ENCODE assay signal across 22 cellular contexts in genomic region chr6:3085074-3085473, GRCh38. TPM values are rescaled to one million over a fixed set of nuclear protein-coding genes. Genes with fewer than 3 reads are reported as not detected.
DNase-seq lines count a peak whose midpoint lies in the region; ATAC-seq, FAIRE-seq and TF ChIP-seq lines count a peak whose summit lies in the region.
"Had no signal": no experiment of that assay in that cellular context is flagged by ENCODE, and none has a peak within 500 bp of the region (broad histone marks: within the 10 kb centered on the region; RNA-seq: fewer than 3 reads in every experiment).

No MANE protein-coding gene starts in this region.

- no peak overlapping the region for H3K9ac ChIP-seq in HepG2 (ENCODE audit: insufficient read depth, low read depth, low read length)
- H3K9ac ChIP-seq: BLaER1 had no signal

- no peaks in the 10 kb centered on the region for H3K9me3 ChIP-seq in HepG2 (ENCODE audit: low read length)
- H3K9me3 ChIP-seq in right lobe of liver, result no peaks in the 10 kb centered on the region
- H3K9me3 ChIP-seq: BLaER1 had no signal

- no peaks in the 10 kb centered on the region for H3K9me3 Mint-ChIP-seq in stimulated activated effector memory CD8-positive, alpha-beta T cell treated with anti-CD3 and anti-CD28 coated beads, Interleukin-12 subunit alpha, Interleukin-12 subunit beta, amount 100 ng/mL, for 72 hours
- H3K9me3 Mint-ChIP-seq: CD4-positive, CD25-positive, alpha-beta regulatory T cell; HFFc6 had no signal

- H2AFZ ChIP-seq in HepG2 (ENCODE audit: low read length), result no peak overlapping the region

- no peaks in the 10 kb centered on the region for H4K20me1 ChIP-seq in HepG2 (ENCODE audit: insufficient read depth, low read length)
- H4K20me1 ChIP-seq: BLaER1 had no signal

- no peak overlapping the region for H3K4me3 ChIP-seq in HepG2 (replicated peaks in 1 of 3; ENCODE audit: insufficient read depth in 1 of 3, low read depth in 2 of 3, low read length in 3 of 3)
- no peak overlapping the region for H3K4me3 ChIP-seq in right lobe of liver
- no peak overlapping the region for H3K4me3 ChIP-seq in dorsolateral prefrontal cortex
- H3K4me3 ChIP-seq in fibroblast of villous mesenchyme (ENCODE audit: low read depth, low read length), result no peak overlapping the region
- H3K4me3 ChIP-seq: BLaER1, HAP-1, SK-N-MC had no signal

- H3K4me3 Mint-ChIP-seq in stimulated activated effector memory CD8-positive, alpha-beta T cell treated with anti-CD3 and anti-CD28 coated beads, Interleukin-12 subunit alpha, Interleukin-12 subunit beta, amount 100 ng/mL, for 72 hours, result no peak overlapping the region
- H3K4me3 Mint-ChIP-seq: CD4-positive, CD25-positive, alpha-beta regulatory T cell; HFFc6 had no signal

- CTCF ChIA-PET in HepG2 (lab: Yijun Ruan, JAX; ENCODE audit: low intra/inter-chr PET ratio, low total read pairs), result no interaction called here

- H3K4me1 Mint-ChIP-seq in stimulated activated effector memory CD8-positive, alpha-beta T cell treated with anti-CD3 and anti-CD28 coated beads, Interleukin-12 subunit alpha, Interleukin-12 subunit beta, amount 100 ng/mL, for 72 hours, result peaks cover 12% of the 10 kb centered on the region

- no peaks in the 10 kb centered on the region for H3K4me1 ChIP-seq in HepG2 (ENCODE audit: insufficient read depth, low read length)
- H3K4me1 ChIP-seq in right lobe of liver, result no peaks in the 10 kb centered on the region
- H3K4me1 ChIP-seq: HAP-1 had no signal

- FAIRE-seq in HepG2 (lab: Jason Lieb, UNC), result no peak
- FAIRE-seq: G401.6 had no signal

- H3K36me3 ChIP-seq in HepG2 (replicated peaks in 1 of 2; ENCODE audit: control insufficient read depth in 1 of 2, insufficient read depth in 2 of 2, low read length in 2 of 2), result peaks cover 22 to 82% of the 10 kb centered on the region in 2 experiments
- H3K36me3 ChIP-seq in right lobe of liver, result peaks cover 5 to 77% (median 30%) of the 10 kb centered on the region in 4 donors

- TF ChIP-seq CTCF in HepG2 (CRISPR knock-in tag; IDR thresholded peaks at IDR 0.05) (no peak), right lobe of liver (IDR thresholded peaks at IDR 0.05) (no peak), dorsolateral prefrontal cortex (IDR thresholded peaks at IDR 0.05 in 54 of 56, conservative IDR thresholded peaks at IDR 0.05 in 2 of 56; ENCODE audit: low read depth in 1 of 56, partially characterized antibody in 56 of 56) (no peak), fibroblast of villous mesenchyme (IDR thresholded peaks at IDR 0.05; ENCODE audit: insufficient read depth, low read depth, low read length) (no peak)

- H3K27ac ChIP-seq in HepG2 (ENCODE audit: extremely low read length, insufficient read depth, low read length) (no peak overlapping the region), right lobe of liver (no peak overlapping the region), dorsolateral prefrontal cortex (peak overlapping the region in 38 of 59 donors; percentile 3 to 78 (median 44))
- H3K27ac ChIP-seq: BLaER1, SK-N-MC had no signal

- H3K27me3 ChIP-seq in HepG2 (ENCODE audit: control insufficient read depth in 1 of 2, insufficient read depth in 2 of 2, low read length in 2 of 2), result no peaks in the 10 kb centered on the region
- H3K27me3 ChIP-seq in right lobe of liver, result no peaks in the 10 kb centered on the region
- no peaks in the 10 kb centered on the region for H3K27me3 ChIP-seq in dorsolateral prefrontal cortex
- H3K27me3 ChIP-seq: BLaER1 had no signal

- TF ChIP-seq POLR2A in HepG2 (IDR thresholded peaks at IDR 0.05; ENCODE audit: insufficient read depth in 1 of 2, low read depth in 2 of 2, low read length in 2 of 2) (no peak), right lobe of liver (IDR thresholded peaks at IDR 0.05) (no peak)

- POLR2A ChIA-PET in HepG2 (lab: Yijun Ruan, JAX), result no interaction called here

- no peak overlapping the region for H3K4me2 ChIP-seq in HepG2 (ENCODE audit: low read depth, low read length)
- H3K4me2 ChIP-seq: BLaER1 had no signal

- in situ Hi-C loops in HepG2 (cut with HindIII; ENCODE audit: extremely low pct_ligation_motif_present, low pct_unique_long_range_greater_than_20kb), result no loop called here

- no peak for TF ChIP-seq RAD21 in HepG2 (CRISPR knock-in tag; IDR thresholded peaks at IDR 0.05)

- no peak for DNase-seq in HepG2 (ENCODE audit: low spot score)
- DNase-seq in right lobe of liver, result no peak
- no peak for DNase-seq in dorsolateral prefrontal cortex
- DNase-seq in fibroblast of villous mesenchyme (ENCODE audit: low read depth), result peak; percentile 38
- peak; percentile 40 for DNase-seq in superior temporal gyrus (ENCODE audit: extremely low spot score)
- no peak for DNase-seq in NCI-H1694 (lab: John Stamatoyannopoulos, UW)
- no peak for DNase-seq in stimulated activated effector memory CD8-positive, alpha-beta T cell treated with anti-CD3 and anti-CD28 coated beads, Interleukin-12 subunit alpha, Interleukin-12 subunit beta, amount 100 ng/mL, for 72 hours (ENCODE audit: low spot score in 2 of 2)
- DNase-seq: CD4-positive, CD25-positive, alpha-beta regulatory T cell; GOT3; HFFc6; KBM-7; NCI-H2029 treated with DMSO at 0.1 percent for 48 hours; NCI-H226; NCI-H510A; NCI-H69; RPMI8226; SHP77 treated with DMSO at 0.1 percent for 48 hours had no signal

- TF ChIP-seq EP300 in HepG2 (IDR thresholded peaks at IDR 0.05; ENCODE audit: low read depth in 2 of 2, low read length in 2 of 2) (no peak), HepG2 (CRISPR knock-in tag; IDR thresholded peaks at IDR 0.05; ENCODE audit: borderline replicate concordance) (no peak)

- no TSS peak for BruUV-seq in HepG2 (replicated peaks; lab: Mats Ljungman, UMichigan)

- intact Hi-C loops in HepG2 (cut with micrococcal nuclease; ENCODE audit: unreplicated experiment), result no loop called here
- intact Hi-C loops in right lobe of liver (cut with DNase I), result no loop called here
- intact Hi-C loops in dorsolateral prefrontal cortex (cut with DNase I), result no loop called here

- 96% methylated on average over 4 of the region's 4 CpGs for WGBS in HepG2 (ENCODE audit: low lambda C conversion rate)
- WGBS in right lobe of liver (ENCODE audit: insufficient coverage, low coverage, low lambda C conversion rate, missing lambda C conversion rate), result no CpG with 5 or more reads among the region's 4 CpGs

- no peak overlapping the region for H3K27ac Mint-ChIP-seq in stimulated activated effector memory CD8-positive, alpha-beta T cell treated with anti-CD3 and anti-CD28 coated beads, Interleukin-12 subunit alpha, Interleukin-12 subunit beta, amount 100 ng/mL, for 72 hours
- H3K27ac Mint-ChIP-seq: CD4-positive, CD25-positive, alpha-beta regulatory T cell; HFFc6 had no signal

- H3K36me3 Mint-ChIP-seq in stimulated activated effector memory CD8-positive, alpha-beta T cell treated with anti-CD3 and anti-CD28 coated beads, Interleukin-12 subunit alpha, Interleukin-12 subunit beta, amount 100 ng/mL, for 72 hours, result peaks cover 99% of the 10 kb centered on the region

- no peaks in the 10 kb centered on the region for H3K79me2 ChIP-seq in HepG2 (ENCODE audit: insufficient read depth, low read length)

- no peak for ATAC-seq in HepG2
- ATAC-seq in right lobe of liver, result no peak
- no peak for ATAC-seq in GM21825 (IDR thresholded peaks at IDR 0.05; ENCODE audit: unreplicated experiment)
- ATAC-seq in stimulated activated effector memory CD8-positive, alpha-beta T cell treated with anti-CD3 and anti-CD28 coated beads, Interleukin-12 subunit alpha, Interleukin-12 subunit beta, amount 100 ng/mL, for 72 hours, result no peak

RNA-seq across cellular contexts. Expression of gene RIPK1, which starts 16.8 kb away (rescaled TPM):
- total RNA-seq in HepG2 (2016; rRNA removed; fragmentation: Illumina TruSeq; extraction: Trizol) (10.3 and 15.0 TPM in 2 replicates), right lobe of liver (10 to 100 TPM; 13.9 to 17.6 (median 16.6) TPM), dorsolateral prefrontal cortex (10 to 100 TPM in 92 of 120 experiments, 1 to 10 TPM in 28; 6.5 to 17.9 (median 11.1) TPM), fibroblast of villous mesenchyme (25.4 and 28.5 TPM in 2 replicates)
- 4.5 and 4.9 TPM in 2 replicates for total RNA-seq in HepG2 (2016; cell fraction: cytosol; rRNA removed; fragmentation: Illumina TruSeq; extraction: Trizol; ENCODE audit: low read depth)
- total RNA-seq in HepG2 (2016; cell fraction: insoluble cytoplasmic fraction; rRNA removed; fragmentation: Illumina TruSeq; extraction: Trizol), result 10.6 and 13.6 TPM in 2 replicates
- total RNA-seq in HepG2 (2016; cell fraction: membrane; rRNA removed; fragmentation: Illumina TruSeq; extraction: Trizol), result 5.4 and 6.4 TPM in 2 replicates
- total RNA-seq in HepG2 (2016; cell fraction: nucleus; rRNA removed; fragmentation: Illumina TruSeq; extraction: Trizol), result 7.4 and 9.7 TPM in 2 replicates
- polyA plus RNA-seq in HepG2 (2011; rRNA removed), result 9.0 and 10.7 TPM in 2 replicates
- 6.2 and 9.2 TPM in 2 replicates for polyA plus RNA-seq in HepG2 (2011; cell fraction: cytosol; rRNA removed)
- 9.5 and 13.1 TPM in 2 replicates for polyA plus RNA-seq in HepG2 (2011; cell fraction: nucleus; rRNA removed)
- polyA plus RNA-seq in HepG2 (2012), result 7.6 and 10.8 TPM in 2 replicates
- polyA plus RNA-seq in HepG2 (2016; cell fraction: cytosol; fragmentation: Illumina TruSeq; extraction: Trizol; ENCODE audit: low read depth), result 0.89 and 0.95 TPM in 2 replicates
- 11.8 and 12.1 TPM in 2 replicates for polyA plus RNA-seq in HepG2 (2016; cell fraction: insoluble cytoplasmic fraction; fragmentation: Illumina TruSeq; extraction: Trizol; ENCODE audit: low read depth)
- 2.3 and 2.7 TPM in 2 replicates for polyA plus RNA-seq in HepG2 (2016; cell fraction: membrane; fragmentation: Illumina TruSeq; extraction: Trizol; ENCODE audit: low read depth)
- 19.4 and 21.2 TPM in 2 replicates for polyA plus RNA-seq in HepG2 (2016; cell fraction: nucleus; fragmentation: Illumina TruSeq; extraction: Trizol; ENCODE audit: insufficient read depth, low read depth)
- polyA minus RNA-seq in HepG2 (2011; rRNA and poly(A)+ RNA removed; ENCODE audit: low replicate concordance), result 5.4 and 9.3 TPM in 2 replicates
- polyA minus RNA-seq in HepG2 (2011; cell fraction: cytosol; rRNA and poly(A)+ RNA removed), result 5.8 and 8.9 TPM in 2 replicates
- polyA minus RNA-seq in HepG2 (2011; cell fraction: nucleus; rRNA and poly(A)+ RNA removed), result 8.9 and 13.7 TPM in 2 replicates

RNA-seq across cellular contexts. Expression of gene BPHL, which starts 33.4 kb away (rescaled TPM):
- 39.5 and 48.6 TPM in 2 replicates for total RNA-seq in HepG2 (2016; rRNA removed; fragmentation: Illumina TruSeq; extraction: Trizol)
- total RNA-seq in HepG2 (2016; cell fraction: cytosol; rRNA removed; fragmentation: Illumina TruSeq; extraction: Trizol; ENCODE audit: low read depth), result 13.0 and 14.5 TPM in 2 replicates
- 42.3 and 49.9 TPM in 2 replicates for total RNA-seq in HepG2 (2016; cell fraction: insoluble cytoplasmic fraction; rRNA removed; fragmentation: Illumina TruSeq; extraction: Trizol)
- 29.2 and 32.0 TPM in 2 replicates for total RNA-seq in HepG2 (2016; cell fraction: membrane; rRNA removed; fragmentation: Illumina TruSeq; extraction: Trizol)
- total RNA-seq in HepG2 (2016; cell fraction: nucleus; rRNA removed; fragmentation: Illumina TruSeq; extraction: Trizol), result 25.4 and 25.5 TPM in 2 replicates
- polyA plus RNA-seq in HepG2 (2011; rRNA removed), result 35.6 and 37.8 TPM in 2 replicates
- 25.0 and 32.1 TPM in 2 replicates for polyA plus RNA-seq in HepG2 (2011; cell fraction: cytosol; rRNA removed)
- 31.4 and 44.9 TPM in 2 replicates for polyA plus RNA-seq in HepG2 (2011; cell fraction: nucleus; rRNA removed)
- 33.2 and 56.4 TPM in 2 replicates for polyA plus RNA-seq in HepG2 (2012)
- 12.2 and 18.6 TPM in 2 replicates for polyA plus RNA-seq in HepG2 (2016; cell fraction: cytosol; fragmentation: Illumina TruSeq; extraction: Trizol; ENCODE audit: low read depth)
- polyA plus RNA-seq in HepG2 (2016; cell fraction: insoluble cytoplasmic fraction; fragmentation: Illumina TruSeq; extraction: Trizol; ENCODE audit: low read depth), result 57.7 and 60.4 TPM in 2 replicates
- polyA plus RNA-seq in HepG2 (2016; cell fraction: membrane; fragmentation: Illumina TruSeq; extraction: Trizol; ENCODE audit: low read depth), result 24.1 and 29.1 TPM in 2 replicates
- polyA plus RNA-seq in HepG2 (2016; cell fraction: nucleus; fragmentation: Illumina TruSeq; extraction: Trizol; ENCODE audit: insufficient read depth, low read depth), result 40.4 and 41.8 TPM in 2 replicates
- polyA minus RNA-seq in HepG2 (2011; rRNA and poly(A)+ RNA removed; ENCODE audit: low replicate concordance), result 7.2 and 21.2 TPM in 2 replicates
- 12.7 and 16.3 TPM in 2 replicates for polyA minus RNA-seq in HepG2 (2011; cell fraction: cytosol; rRNA and poly(A)+ RNA removed)
- 34.6 and 42.1 TPM in 2 replicates for polyA minus RNA-seq in HepG2 (2011; cell fraction: nucleus; rRNA and poly(A)+ RNA removed)
- 100 to 1,000 TPM in 2 of 6 experiments, 10 to 100 TPM in 4; 30.4 to 142 (median 68.6) TPM for total RNA-seq in right lobe of liver
- total RNA-seq in dorsolateral prefrontal cortex, result 10 to 100 TPM; 13.6 to 41.1 (median 26.1) TPM
- 16.1 and 17.3 TPM in 2 replicates for total RNA-seq in fibroblast of villous mesenchyme

Comparison
In these comparisons a context has a peak if more than half of its experiments do, and no peak if none do; other contexts are left out.
1. DNase-seq: peak in fibroblast of villous mesenchyme (single experiment) and superior temporal gyrus (single experiment); none in HepG2 (single experiment), right lobe of liver (0 of 3), dorsolateral prefrontal cortex (0 of 10), NCI-H1694 (single experiment) and stimulated activated effector memory CD8-positive, alpha-beta T cell treated with anti-CD3 and anti-CD28 coated beads, Interleukin-12 subunit alpha, Interleukin-12 subunit beta, amount 100 ng/mL, for 72 hours (0 of 2).
2. H3K27ac ChIP-seq: peak in dorsolateral prefrontal cortex (38 of 59); none in HepG2 (single experiment) and right lobe of liver (0 of 3).